In the genomic region with DNA sequence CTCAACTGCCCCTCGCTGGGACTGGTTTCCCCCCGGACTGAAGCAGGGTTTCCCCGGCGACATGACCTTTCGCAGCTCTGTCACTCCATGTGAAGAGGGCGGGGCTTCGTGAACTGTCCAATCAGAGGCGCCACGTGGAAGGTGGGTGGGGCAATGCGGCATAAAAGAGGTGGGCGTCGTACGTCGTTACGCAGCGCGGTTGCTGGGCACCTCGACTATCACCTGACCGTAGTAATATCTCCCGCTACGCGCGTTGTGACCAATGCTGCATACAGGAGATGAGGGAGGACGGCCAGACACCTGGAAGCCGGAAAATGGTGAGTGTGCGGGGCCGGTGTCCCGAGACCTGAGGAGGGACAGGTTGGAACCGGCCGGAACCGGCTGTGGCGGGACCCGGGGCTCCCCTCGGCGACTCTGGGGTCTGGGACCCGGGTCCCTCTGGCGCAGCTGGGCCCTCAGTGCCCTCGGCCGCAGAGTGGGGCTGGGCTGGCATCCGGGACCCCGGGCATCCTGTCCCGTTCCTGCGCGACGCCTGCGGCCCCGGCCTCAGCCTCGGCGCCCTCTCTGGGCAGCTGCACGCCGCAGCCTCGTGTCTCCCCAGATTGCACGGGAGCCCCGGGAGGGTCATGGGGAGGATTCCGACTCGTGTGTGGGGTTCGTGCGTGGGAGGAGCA, we compare ENCODE assay signal across 8 cellular contexts. TPM values are rescaled to one million over a fixed set of nuclear protein-coding genes. Genes with fewer than 3 reads are reported as not detected.
DNase-seq lines count a peak whose midpoint lies in the region; ATAC-seq and TF ChIP-seq lines count a peak whose summit lies in the region.

No MANE protein-coding gene starts in this region.

- H3K36me3 Mint-ChIP-seq in endothelial cell (ENCODE audit: low read depth, unreplicated experiment), result peaks cover 58% of the 10 kb centered on the region

- no peaks in the 10 kb centered on the region for H3K4me1 ChIP-seq in HUES6 (ENCODE audit: control insufficient read depth, insufficient read depth, low read length)
- H3K4me1 ChIP-seq in mononuclear cell (ENCODE audit: insufficient read depth, low read length), result peaks cover 16% of the 10 kb centered on the region

- no peaks in the 10 kb centered on the region for H3K4me1 Mint-ChIP-seq in endothelial cell (ENCODE audit: unreplicated experiment)

- H3K9me3 Mint-ChIP-seq in endothelial cell (ENCODE audit: unreplicated experiment), result peaks cover 41% of the 10 kb centered on the region

- peak overlapping the region; percentile 80 for H3K4me3 Mint-ChIP-seq in endothelial cell (ENCODE audit: unreplicated experiment)

- peaks cover 4% of the 10 kb centered on the region for H3K27me3 Mint-ChIP-seq in endothelial cell (ENCODE audit: unreplicated experiment)

- H3K27ac Mint-ChIP-seq in endothelial cell (ENCODE audit: unreplicated experiment), result no peak overlapping the region

- no peaks in the 10 kb centered on the region for H3K27me3 ChIP-seq in HUES6 (ENCODE audit: control insufficient read depth, insufficient read depth, low read length)
- H3K27me3 ChIP-seq in mononuclear cell (ENCODE audit: insufficient read depth, low read length), result peaks cover 5% of the 10 kb centered on the region

- H3K27ac ChIP-seq in HUES6 (ENCODE audit: low read depth, low read length), result no peak overlapping the region

- H3K4me3 ChIP-seq in HUES6 (ENCODE audit: low read depth, low read length), result peak overlapping the region; percentile 62; the same call in 1 of the 2 replicates
- peak overlapping the region; percentile 40 for H3K4me3 ChIP-seq in mononuclear cell (ENCODE audit: low read length)

- peaks cover 65% of the 10 kb centered on the region for H3K9me3 ChIP-seq in HUES6 (ENCODE audit: control insufficient read depth, insufficient read depth, low read depth, low read length)
- H3K9me3 ChIP-seq in mononuclear cell (ENCODE audit: low read depth, low read length), result peaks cover 29% of the 10 kb centered on the region

- peaks cover 15% of the 10 kb centered on the region for H3K36me3 ChIP-seq in HUES6 (ENCODE audit: control insufficient read depth, insufficient read depth, low read length)

- DNase-seq in activated CD8-positive, alpha-beta memory T cell treated with anti-CD3 and anti-CD28 coated beads, Interleukin-2, amount 50 U/mL, for 24 hours (ENCODE audit: extremely low read depth), result peak; percentile 35
- DNase-seq in endothelial cell (ENCODE audit: low spot score), result no peak
- DNase-seq in stimulated activated CD8-positive, alpha-beta memory T cell treated with anti-CD3 and anti-CD28 coated beads, Interleukin-15, amount 100 ng/mL, for 4 hours (ENCODE audit: low read depth in 2 of 2), result peak; percentile 54 to 64
- no peak for DNase-seq in NCI-H526 (lab: John Stamatoyannopoulos, UW)
- DNase-seq in EL, result no peak

- no peak for ATAC-seq in HG03571 (IDR thresholded peaks at IDR 0.05; ENCODE audit: unreplicated experiment)

- no peak overlapping the region for H3K9ac ChIP-seq in HUES6 (ENCODE audit: low read length)

- no peak for TF ChIP-seq CTCF in endothelial cell (IDR thresholded peaks at IDR 0.05; ENCODE audit: unreplicated experiment)

RNA-seq across cellular contexts. Expression of a gene that starts 32.1 kb away (rescaled TPM):
- 12.4 TPM for total RNA-seq in endothelial cell (ENCODE audit: unreplicated experiment)
- 67.0 TPM for total RNA-seq in mononuclear cell

RNA-seq across cellular contexts. Expression of a gene that starts 38.4 kb away (rescaled TPM):
- total RNA-seq in endothelial cell (ENCODE audit: unreplicated experiment) (26.7 TPM), mononuclear cell (1.7 TPM)

RNA-seq across cellular contexts. Expression of a gene that starts 54.8 kb away (rescaled TPM):
- total RNA-seq in endothelial cell (ENCODE audit: unreplicated experiment) (6.2 TPM), mononuclear cell (1.9 TPM)

Comparison
In these comparisons a context has a peak if more than half of its experiments do, and no peak if none do; other contexts are left out.
1. DNase-seq: peak in activated CD8-positive, alpha-beta memory T cell treated with anti-CD3 and anti-CD28 coated beads, Interleukin-2, amount 50 U/mL, for 24 hours (single experiment) and stimulated activated CD8-positive, alpha-beta memory T cell treated with anti-CD3 and anti-CD28 coated beads, Interleukin-15, amount 100 ng/mL, for 4 hours (2 of 2); none in endothelial cell (single experiment), NCI-H526 (0 of 2) and EL (single experiment).
2. RNA of a gene that starts 38.4 kb away (total RNA-seq): 26.7 TPM in endothelial cell (single experiment); 1.7 TPM in mononuclear cell (single experiment); every median in the first group is over 10 times any median in the second.